ENCODE assay signal across 1 cellular context in genomic region chr3:195897853-195898415, GRCh38.
TF ChIP-seq lines count a peak whose summit lies in the region.

No MANE protein-coding gene starts in this region.

TF ChIP-seq in H1, 55 proteins besides CTCF, POLR2A, EP300 and RAD21:
- TF ChIP-seq SIX5 (IDR thresholded peaks at IDR 0.05; ENCODE audit: low read depth, low read length) (no peak), TEAD4 (IDR thresholded peaks at IDR 0.05; ENCODE audit: low read depth, low read length) (peak; percentile 26; the same call in 1 of the 2 replicates)
TF ChIP-seq in H1: peak in this region for 1.
